In genomic region chr2:71452565-71452964, GRCh38 we compare ENCODE assay signal across 8 cellular contexts. TPM values are rescaled to one million over a fixed set of nuclear protein-coding genes. Genes with fewer than 3 reads are reported as not detected.
A peak's percentile ranks its signal among the peaks of the same experiment; 100 is the strongest.
DNase-seq lines count a peak whose midpoint lies in the region; ATAC-seq and TF ChIP-seq lines count a peak whose summit lies in the region.

No MANE protein-coding gene starts in this region.

- H3K4me3 ChIP-seq in breast epithelium, result no peak overlapping the region
- no peak overlapping the region for H3K4me3 ChIP-seq in tibial artery

- ATAC-seq in natural killer cell (peak; percentile 44 to 82 (median 44)), HG03378 (IDR thresholded peaks at IDR 0.05; ENCODE audit: unreplicated experiment) (no peak)

- no peaks in the 10 kb centered on the region for H3K36me3 ChIP-seq in breast epithelium
- no peaks in the 10 kb centered on the region for H3K36me3 ChIP-seq in tibial artery

- DNase-seq in MCF 10A (ENCODE audit: unreplicated experiment) (peak; percentile 92), breast epithelium (ENCODE audit: low spot score in 2 of 2) (no peak), NCI-H69 (lab: John Stamatoyannopoulos, UW) (peak; percentile 82), chondrocyte (ENCODE audit: low spot score) (no peak), natural killer cell (no peak), tibial artery (no peak), posterior cingulate gyrus (no peak)

- H3K27ac ChIP-seq in breast epithelium (no peak overlapping the region), tibial artery (peak overlapping the region in 1 of 2 donors; percentile 65)

- H3K4me3 Mint-ChIP-seq in MCF 10A (ENCODE audit: unreplicated experiment) (no peak overlapping the region), chondrocyte (ENCODE audit: unreplicated experiment) (peak overlapping the region; percentile 74), natural killer cell (peak overlapping the region; percentile 86)

- CTCF ChIA-PET in MCF 10A (lab: Yijun Ruan, JAX), result no interaction called here

- H3K27ac Mint-ChIP-seq in MCF 10A (ENCODE audit: low read depth, unreplicated experiment), result no peak overlapping the region
- H3K27ac Mint-ChIP-seq in chondrocyte (ENCODE audit: unreplicated experiment), result peak overlapping the region; percentile 76
- peak overlapping the region in 1 of 2 donors; percentile 57 for H3K27ac Mint-ChIP-seq in natural killer cell

- TF ChIP-seq POLR2A in breast epithelium (IDR thresholded peaks at IDR 0.05), result no peak

- H3K27me3 ChIP-seq in breast epithelium (peaks cover 0 to 20% of the 10 kb centered on the region in 2 donors), tibial artery (peaks cover 0 to 4% of the 10 kb centered on the region in 2 donors)

- intact Hi-C loops in MCF 10A (cut with micrococcal nuclease), result no loop called here
- intact Hi-C loops in breast epithelium (cut with DNase I; ENCODE audit: low total_unique reads), result no loop called here
- intact Hi-C loops in natural killer cell (cut with micrococcal nuclease), result no loop called here
- intact Hi-C loops in tibial artery (cut with DNase I; ENCODE audit: low total_unique reads), result no loop called here
- intact Hi-C loops in posterior cingulate gyrus (cut with DNase I), result no loop called here

- POLR2A ChIA-PET in MCF 10A (lab: Yijun Ruan, JAX), result interaction anchor here (0.6 to 1.9 kb wide), 8 partner anchors 9 to 282 kb away, joined by 3 to 6 read pairs (median 4); no protein-coding TSS in a partner anchor

- H3K9me3 ChIP-seq in breast epithelium (no peaks in the 10 kb centered on the region), tibial artery (no peaks in the 10 kb centered on the region)

- H3K4me1 ChIP-seq in breast epithelium (peaks cover 0 to 10% of the 10 kb centered on the region in 2 donors), tibial artery (peaks cover 0 to 63% (median 40%) of the 10 kb centered on the region in 4 donors)

- no TSS peak for BruUV-seq in MCF 10A (replicated peaks; lab: Mats Ljungman, UMichigan)

- TF ChIP-seq CTCF in MCF 10A (IDR thresholded peaks at IDR 0.05; ENCODE audit: unreplicated experiment), result no peak
- no peak for TF ChIP-seq CTCF in breast epithelium (IDR thresholded peaks at IDR 0.05)
- TF ChIP-seq CTCF in chondrocyte (IDR thresholded peaks at IDR 0.05), result peak; percentile 41
- TF ChIP-seq CTCF in natural killer cell (IDR thresholded peaks at IDR 0.05), result peak; percentile 14
- no peak for TF ChIP-seq CTCF in tibial artery (IDR thresholded peaks at IDR 0.05)

- H3K27me3 Mint-ChIP-seq in MCF 10A (ENCODE audit: insufficient read depth, unreplicated experiment) (no peaks in the 10 kb centered on the region), chondrocyte (ENCODE audit: low read depth) (no peaks in the 10 kb centered on the region), natural killer cell (ENCODE audit: low read depth in 2 of 2) (peaks cover 28 to 39% of the 10 kb centered on the region in 2 donors)

- H3K4me1 Mint-ChIP-seq in MCF 10A (ENCODE audit: insufficient read depth, unreplicated experiment) (peaks cover 20% of the 10 kb centered on the region), chondrocyte (ENCODE audit: low read depth) (peaks cover 58% of the 10 kb centered on the region), natural killer cell (peaks cover 51 to 79% of the 10 kb centered on the region in 2 donors)

- H3K36me3 Mint-ChIP-seq in MCF 10A (ENCODE audit: insufficient read depth, unreplicated experiment) (peaks cover 6% of the 10 kb centered on the region), chondrocyte (ENCODE audit: low read depth) (no peaks in the 10 kb centered on the region), natural killer cell (no peaks in the 10 kb centered on the region)

- H3K9me3 Mint-ChIP-seq in MCF 10A (ENCODE audit: unreplicated experiment), result no peaks in the 10 kb centered on the region
- H3K9me3 Mint-ChIP-seq in chondrocyte (ENCODE audit: low read depth), result no peaks in the 10 kb centered on the region
- H3K9me3 Mint-ChIP-seq in natural killer cell, result no peaks in the 10 kb centered on the region

RNA-seq across cellular contexts. Expression of gene DYSF, which starts 0.8 kb away (rescaled TPM):
- total RNA-seq in MCF 10A (2022), result 2.0 and 2.1 TPM in 2 replicates
- 10 to 100 TPM in 1 of 3 donors, 1 to 10 TPM in 2; 3.0 to 15.7 (median 4.8) TPM for total RNA-seq in breast epithelium
- total RNA-seq in chondrocyte, result 83.0 to 115 TPM (median 112 TPM) in 3 replicates
- 10 to 100 TPM; 11.4 to 19.5 (median 12.4) TPM for total RNA-seq in natural killer cell

Comparison
In these comparisons a context has a peak if more than half of its experiments do, and no peak if none do; other contexts are left out.
1. DNase-seq: peak in MCF 10A (single experiment) and NCI-H69 (single experiment); none in breast epithelium (0 of 2), chondrocyte (single experiment), natural killer cell (single experiment), tibial artery (0 of 2) and posterior cingulate gyrus (0 of 10).
2. CTCF ChIP-seq: peak in chondrocyte (single experiment) and natural killer cell (single experiment); none in MCF 10A (single experiment), breast epithelium (0 of 3) and tibial artery (0 of 2).